Comparison of ENCODE assay signal across 8 cellular contexts in genomic region chr6:104859225-104860146, GRCh38. TPM values are rescaled to one million over a fixed set of nuclear protein-coding genes. Genes with fewer than 3 reads are reported as not detected.
DNase-seq lines count a peak whose midpoint lies in the region; ATAC-seq and TF ChIP-seq lines count a peak whose summit lies in the region.

TSS of gene HACE1 (minus strand) at chr6:104859919. CDS start at chr6:104859642, 277 bp downstream.

- ATAC-seq in HG02642 (IDR thresholded peaks at IDR 0.05; ENCODE audit: poor library complexity, unreplicated experiment) (peak; percentile 99), heart left ventricle (peak; percentile 98 to 100 (median 100)), upper lobe of left lung (ENCODE audit: low FRiP score in 2 of 2) (peak; percentile 99)

- H3K4me3 ChIP-seq in SU-DHL-6 (ENCODE audit: insufficient read depth, low read length, poor library complexity, severe bottlenecking) = peak within 1 kb of the TSS; percentile 96
- H3K4me3 ChIP-seq in heart left ventricle = peak within 1 kb of the TSS; percentile 68 to 98 (median 89)
- peak within 1 kb of the TSS; percentile 68 to 92 (median 88) for H3K4me3 ChIP-seq in upper lobe of left lung

- TF ChIP-seq POLR2A in heart left ventricle (IDR thresholded peaks at IDR 0.05) (peak in 1 of 2 donors; percentile 70), upper lobe of left lung (IDR thresholded peaks at IDR 0.05) (peak in 2 of 4 donors; percentile 66 to 69)

- peak within 1 kb of the TSS; percentile 83 for H3K9ac ChIP-seq in SU-DHL-6 (ENCODE audit: low read length)

- H3F3A ChIP-seq in SU-DHL-6 (ENCODE audit: insufficient read depth) = no peaks in the 10 kb centered on the region

- TF ChIP-seq CTCF in GM12872 (IDR thresholded peaks at IDR 0.05; ENCODE audit: insufficient read depth, low read depth, low read length) = peak; percentile 20; the same call in 1 of the 3 replicates
- no peak for TF ChIP-seq CTCF in SU-DHL-6 (IDR thresholded peaks at IDR 0.05; ENCODE audit: insufficient read depth, low read length, poor library complexity, severe bottlenecking)
- TF ChIP-seq CTCF in heart left ventricle (IDR thresholded peaks at IDR 0.05) = peak in 7 of 12 donors; percentile 13 to 53 (median 33)
- peak in 4 of 6 experiments; percentile 10 to 58 (median 38) for TF ChIP-seq CTCF in upper lobe of left lung (IDR thresholded peaks at IDR 0.05)

- peak within 1 kb of the TSS; percentile 76 for H3K4me2 ChIP-seq in SU-DHL-6 (ENCODE audit: low read depth, low read length, poor library complexity, severe bottlenecking)

- H3K9me2 ChIP-seq in SU-DHL-6 (replicated peaks; ENCODE audit: insufficient read depth, low read length) = no peaks in the 10 kb centered on the region

- no peaks in the 10 kb centered on the region for H4K20me1 ChIP-seq in SU-DHL-6 (ENCODE audit: low read depth, low read length)

- peaks cover 15% of the 10 kb centered on the region; the same call in 1 of the 2 replicates for H3K79me2 ChIP-seq in SU-DHL-6 (ENCODE audit: insufficient read depth, low read length)

- H3K36me3 ChIP-seq in SU-DHL-6 (ENCODE audit: low read length) = no peaks in the 10 kb centered on the region; the same call in 1 of the 2 replicates
- H3K36me3 ChIP-seq in heart left ventricle = no peaks in the 10 kb centered on the region
- no peaks in the 10 kb centered on the region for H3K36me3 ChIP-seq in upper lobe of left lung

- peaks cover 0 to 12% (median 9%) of the 10 kb centered on the region in 12 donors for H3K4me1 ChIP-seq in heart left ventricle
- H3K4me1 ChIP-seq in upper lobe of left lung = peaks cover 0 to 12% (median 5%) of the 10 kb centered on the region in 4 donors

- H3K9me3 ChIP-seq in SU-DHL-6 (ENCODE audit: insufficient read depth, low read length) (no peaks in the 10 kb centered on the region), heart left ventricle (no peaks in the 10 kb centered on the region), upper lobe of left lung (no peaks in the 10 kb centered on the region)

- H3K27ac ChIP-seq in SU-DHL-6 (ENCODE audit: low read depth, low read length) = peak within 1 kb of the TSS; percentile 60
- peak within 1 kb of the TSS; percentile 22 to 86 (median 78) for H3K27ac ChIP-seq in heart left ventricle
- H3K27ac ChIP-seq in upper lobe of left lung = peak within 1 kb of the TSS; percentile 55 to 88 (median 80)

- no peaks in the 10 kb centered on the region for H3K27me3 ChIP-seq in SU-DHL-6 (ENCODE audit: low read length)
- H3K27me3 ChIP-seq in heart left ventricle = no peaks in the 10 kb centered on the region
- no peaks in the 10 kb centered on the region for H3K27me3 ChIP-seq in upper lobe of left lung

- DNase-seq in NCI-H1105 (lab: John Stamatoyannopoulos, UW) (peak; percentile 94), heart left ventricle (peak; percentile 91 to 94 (median 93)), posterior cingulate gyrus (peak; percentile 89 to 98 (median 92)), upper lobe of left lung (peak; percentile 93 to 97)
- DNase-seq in activated naive CD8-positive, alpha-beta T cell treated with anti-CD3 and anti-CD28 coated beads, Interleukin-2, amount 50 U/mL, for 16 hours (ENCODE audit: low read depth, low spot score) = peak; percentile 74

- intact Hi-C loops in heart left ventricle (cut with DNase I) = no loop called here
- intact Hi-C loops in posterior cingulate gyrus (cut with DNase I) = no loop called here

- TF ChIP-seq EP300 in upper lobe of left lung (IDR thresholded peaks at IDR 0.05) = peak in 2 of 4 donors; percentile 64 to 66

- H2AFZ ChIP-seq in SU-DHL-6 (ENCODE audit: low read depth, low read length, severe bottlenecking) = peak within 1 kb of the TSS; percentile 89

- 0% methylated on average over 36 to 89 of the region's 89 CpGs for WGBS in heart left ventricle, 4 donors
- 0% methylated on average over 15 to 54 of the region's 89 CpGs for WGBS in upper lobe of left lung, 2 donors

RNA-seq across cellular contexts. Expression of gene HACE1, which starts in this region (rescaled TPM):
- 1 to 10 TPM; 6.3 to 8.6 (median 7.0) TPM for total RNA-seq in heart left ventricle
- polyA plus RNA-seq in heart left ventricle = 1 to 10 TPM; 2.9 to 5.4 TPM
- 10 to 100 TPM in 5 of 6 donors, 1 to 10 TPM in 1; 6.3 to 25.3 (median 14.7) TPM for total RNA-seq in upper lobe of left lung

Comparison
In these comparisons a context has a peak if more than half of its experiments do, and no peak if none do; other contexts are left out.
1. Peak in every context shown above with its lines: DNase-seq, ATAC-seq, H3K4me3 ChIP-seq and H3K27ac ChIP-seq.